Comparison of ENCODE assay signal across 19 cellular contexts in the genomic region with DNA sequence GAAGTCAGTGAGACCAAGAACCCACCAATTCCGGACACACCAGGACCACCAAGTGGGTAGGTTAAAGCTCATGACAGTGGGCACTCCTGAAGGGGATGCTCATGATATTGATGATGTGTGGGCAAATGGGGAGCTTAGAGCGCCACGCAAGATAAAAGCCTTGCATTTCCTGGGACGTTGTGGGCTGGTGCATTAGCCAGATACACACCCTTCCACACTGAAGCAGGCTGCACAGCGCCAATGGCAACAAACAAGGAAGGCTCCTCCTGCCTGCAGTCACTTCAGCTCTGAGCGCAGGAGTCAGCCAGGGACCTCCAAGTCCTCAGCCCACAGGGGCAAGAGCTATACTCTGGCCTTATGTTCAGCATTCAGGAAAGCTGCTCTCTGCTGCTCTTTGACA. TPM values are rescaled to one million over a fixed set of nuclear protein-coding genes. Genes with fewer than 3 reads are reported as not detected.
DNase-seq lines count a peak whose midpoint lies in the region; ATAC-seq, FAIRE-seq and TF ChIP-seq lines count a peak whose summit lies in the region.
"Had no signal": no experiment of that assay in that cellular context is flagged by ENCODE, and none has a peak within 500 bp of the region (broad histone marks: within the 10 kb centered on the region; RNA-seq: fewer than 3 reads in every experiment).

No MANE protein-coding gene starts in this region.

- in situ Hi-C loops in HepG2 (cut with HindIII; ENCODE audit: extremely low pct_ligation_motif_present, low pct_unique_long_range_greater_than_20kb): loop anchor here (5.0 kb wide), 1 partner anchor 51 kb away; no protein-coding TSS in a partner anchor

- no peaks in the 10 kb centered on the region for H4K20me1 ChIP-seq in HepG2 (ENCODE audit: insufficient read depth, low read length)

- no peak overlapping the region for H3K4me3 ChIP-seq in Caco-2 (ENCODE audit: low read depth, low read length)
- H3K4me3 ChIP-seq in HepG2 (replicated peaks in 1 of 3; ENCODE audit: insufficient read depth in 1 of 3, low read depth in 2 of 3, low read length in 3 of 3): no peak overlapping the region
- H3K4me3 ChIP-seq: esophagus muscularis mucosa, ovary had no signal

- BruUV-seq in Caco-2 (replicated peaks; lab: Mats Ljungman, UMichigan): TSS peak; percentile 72
- BruUV-seq in HepG2 (replicated peaks; lab: Mats Ljungman, UMichigan): TSS peak; percentile 81

- H3K36me3 Mint-ChIP-seq in Caco-2 (ENCODE audit: insufficient read depth, unreplicated experiment) (no peaks in the 10 kb centered on the region), brain (peaks cover under 1% of the 10 kb centered on the region)
- H3K36me3 Mint-ChIP-seq: activated naive CD4-positive, alpha-beta T cell treated with anti-CD3 and anti-CD28 coated beads, Interleukin-2, amount 50 U/mL, for 24 hours had no signal

- CTCF ChIA-PET in Caco-2 (lab: Charles Lee): interaction anchor here (0.7 to 4.3 kb wide), 34 partner anchors 9 to 343 kb away, joined by 3 to 117 read pairs (median 4); a partner anchor contains a TSS
- CTCF ChIA-PET in HepG2 (lab: Yijun Ruan, JAX; ENCODE audit: low intra/inter-chr PET ratio, low total read pairs): interaction anchor here (1.3 to 2.1 kb wide), 6 partner anchors 22 to 258 kb away, joined by 7 to 11 read pairs (median 8); no protein-coding TSS in a partner anchor

- no peak overlapping the region for H3K9ac ChIP-seq in HepG2 (ENCODE audit: insufficient read depth, low read depth, low read length)

- H3K4me1 Mint-ChIP-seq in Caco-2 (ENCODE audit: low read depth, unreplicated experiment) (peaks cover 25% of the 10 kb centered on the region), brain (peaks cover 19% of the 10 kb centered on the region)
- H3K4me1 Mint-ChIP-seq: activated naive CD4-positive, alpha-beta T cell treated with anti-CD3 and anti-CD28 coated beads, Interleukin-2, amount 50 U/mL, for 24 hours had no signal

- H3K4me3 Mint-ChIP-seq in Caco-2 (ENCODE audit: unreplicated experiment) (no peak overlapping the region), brain (no peak overlapping the region)
- H3K4me3 Mint-ChIP-seq: activated CD4-positive, alpha-beta T cell treated with anti-CD3 and anti-CD28 coated beads for 36 hours; activated naive CD4-positive, alpha-beta T cell treated with anti-CD3 and anti-CD28 coated beads, Interleukin-2, amount 50 U/mL, for 24 hours; naive B cell had no signal

- DNase-seq in Caco-2: no peak
- no peak for DNase-seq in HepG2 (ENCODE audit: low spot score)
- DNase-seq in middle frontal gyrus (ENCODE audit: extremely low spot score, low spot score): no peak
- no peak for DNase-seq in NCI-H748 treated with DMSO at 0.1 percent for 48 hours (lab: John Stamatoyannopoulos, UW)
- DNase-seq: activated CD4-positive, alpha-beta T cell treated with anti-CD3 and anti-CD28 coated beads for 36 hours; aorta; effector CD8-positive, alpha-beta T cell; KG1; kidney; naive B cell; NCI-H774; stimulated activated CD4-positive, alpha-beta T cell treated with anti-CD3 and anti-CD28 coated beads, Interleukin-15, amount 100 ng/mL, for 24 hours had no signal

- no peak overlapping the region for H3K4me2 ChIP-seq in HepG2 (ENCODE audit: low read depth, low read length)

- H3K27ac ChIP-seq in HepG2 (ENCODE audit: extremely low read length, insufficient read depth, low read length): no peak overlapping the region
- H3K27ac ChIP-seq: esophagus muscularis mucosa had no signal

- TF ChIP-seq EP300 in HepG2 (IDR thresholded peaks at IDR 0.05; ENCODE audit: low read depth in 2 of 2, low read length in 2 of 2) (no peak), HepG2 (CRISPR knock-in tag; IDR thresholded peaks at IDR 0.05; ENCODE audit: borderline replicate concordance) (no peak)

- 60% methylated on average over 1 of the region's 6 CpGs for WGBS in HepG2 (ENCODE audit: low lambda C conversion rate)

- POLR2A ChIA-PET in Caco-2 (lab: Charles Lee): interaction anchor here (1.6 kb wide), 1 partner anchor 20 kb away, joined by 11 read pairs; a partner anchor contains a TSS
- POLR2A ChIA-PET in HepG2 (lab: Yijun Ruan, JAX): interaction anchor here (0.9 to 1.7 kb wide), 5 partner anchors 8 to 137 kb away, joined by 3 to 7 read pairs (median 4); a partner anchor contains a TSS

- no peak for FAIRE-seq in HepG2 (lab: Jason Lieb, UNC)
- FAIRE-seq: GM18507, kidney had no signal

- H3K9me3 Mint-ChIP-seq in Caco-2 (ENCODE audit: unreplicated experiment): no peaks in the 10 kb centered on the region
- no peaks in the 10 kb centered on the region for H3K9me3 Mint-ChIP-seq in brain
- H3K9me3 Mint-ChIP-seq: activated naive CD4-positive, alpha-beta T cell treated with anti-CD3 and anti-CD28 coated beads, Interleukin-2, amount 50 U/mL, for 24 hours; naive B cell had no signal

- no peak for TF ChIP-seq POLR2A in HepG2 (IDR thresholded peaks at IDR 0.05; ENCODE audit: insufficient read depth in 1 of 2, low read depth in 2 of 2, low read length in 2 of 2)

- no peak for TF ChIP-seq RAD21 in HepG2 (CRISPR knock-in tag; IDR thresholded peaks at IDR 0.05)

- H3K9me3 ChIP-seq in Caco-2 (no peaks in the 10 kb centered on the region), HepG2 (ENCODE audit: low read length) (no peaks in the 10 kb centered on the region)
- H3K9me3 ChIP-seq: esophagus muscularis mucosa, ovary had no signal

- H3K79me2 ChIP-seq in HepG2 (ENCODE audit: insufficient read depth, low read length): no peaks in the 10 kb centered on the region

- H3K36me3 ChIP-seq in Caco-2 (ENCODE audit: control insufficient read depth, insufficient read depth, low read length): no peaks in the 10 kb centered on the region; the same call in 1 of the 2 replicates
- H3K36me3 ChIP-seq in HepG2 (replicated peaks in 1 of 2; ENCODE audit: control insufficient read depth in 1 of 2, insufficient read depth in 2 of 2, low read length in 2 of 2): no peaks in the 10 kb centered on the region
- H3K36me3 ChIP-seq: ovary had no signal

- TF ChIP-seq CTCF in Caco-2 (IDR thresholded peaks at IDR 0.05; ENCODE audit: insufficient read depth in 1 of 2, low read depth in 1 of 2, low read length in 1 of 2, severe bottlenecking in 1 of 2, unreplicated experiment in 1 of 2): no peak
- no peak for TF ChIP-seq CTCF in brain (conservative IDR thresholded peaks at IDR 0.05)
- TF ChIP-seq CTCF in HepG2 (CRISPR knock-in tag; IDR thresholded peaks at IDR 0.05): no peak

- ATAC-seq in HG03354 (IDR thresholded peaks at IDR 0.05; ENCODE audit: poor library complexity, severe bottlenecking, unreplicated experiment) (peak; percentile 5), HepG2 (peak; percentile 12; the same call in 2 of the 3 replicates), GM19467 (IDR thresholded peaks at IDR 0.05; ENCODE audit: unreplicated experiment) (no peak)

- H3K27me3 ChIP-seq in Caco-2 (replicated peaks; ENCODE audit: control insufficient read depth, insufficient read depth, low read length) (no peaks in the 10 kb centered on the region), HepG2 (ENCODE audit: control insufficient read depth in 1 of 2, insufficient read depth in 2 of 2, low read length in 2 of 2) (no peaks in the 10 kb centered on the region)
- H3K27me3 ChIP-seq: esophagus muscularis mucosa, ovary had no signal

- H3K27ac Mint-ChIP-seq in Caco-2 (ENCODE audit: unreplicated experiment) (peak overlapping the region; percentile 48), brain (peak overlapping the region in 4 of 5 experiments; percentile 68 to 84 (median 70))
- H3K27ac Mint-ChIP-seq: activated CD4-positive, alpha-beta T cell treated with anti-CD3 and anti-CD28 coated beads for 36 hours; activated naive CD4-positive, alpha-beta T cell treated with anti-CD3 and anti-CD28 coated beads, Interleukin-2, amount 50 U/mL, for 24 hours had no signal

- no peak overlapping the region for H2AFZ ChIP-seq in HepG2 (ENCODE audit: low read length)

- intact Hi-C loops in Caco-2 (cut with micrococcal nuclease; ENCODE audit: unreplicated experiment): loop anchor here (1.0 to 2.0 kb wide), 9 partner anchors 33 to 783 kb away; a partner anchor contains a TSS
- intact Hi-C loops in HepG2 (cut with micrococcal nuclease; ENCODE audit: unreplicated experiment): loop anchor here (1.0 kb wide), 5 partner anchors 23 to 257 kb away; no protein-coding TSS in a partner anchor

- H3K27me3 Mint-ChIP-seq in Caco-2 (ENCODE audit: insufficient read depth, unreplicated experiment) (no peaks in the 10 kb centered on the region), brain (no peaks in the 10 kb centered on the region)
- H3K27me3 Mint-ChIP-seq: activated CD4-positive, alpha-beta T cell treated with anti-CD3 and anti-CD28 coated beads for 36 hours; activated naive CD4-positive, alpha-beta T cell treated with anti-CD3 and anti-CD28 coated beads, Interleukin-2, amount 50 U/mL, for 24 hours; naive B cell had no signal

- peaks cover 25% of the 10 kb centered on the region for H3K4me1 ChIP-seq in Caco-2
- peaks cover 14% of the 10 kb centered on the region for H3K4me1 ChIP-seq in HepG2 (ENCODE audit: insufficient read depth, low read length)

RNA-seq across cellular contexts. Expression of a gene that starts 20.6 kb away (rescaled TPM):
- 15.5 and 20.3 TPM in 2 replicates for total RNA-seq in Caco-2 (2022)
- polyA plus RNA-seq in brain (ENCODE audit: insufficient read depth, low read depth, low replicate concordance): 24.8 TPM
- 14.0 and 14.2 TPM in 2 replicates for total RNA-seq in HepG2 (2016; rRNA removed; fragmentation: Illumina TruSeq; extraction: Trizol)
- 5.2 and 7.3 TPM in 2 replicates for total RNA-seq in HepG2 (2016; cell fraction: cytosol; rRNA removed; fragmentation: Illumina TruSeq; extraction: Trizol; ENCODE audit: low read depth)
- total RNA-seq in HepG2 (2016; cell fraction: insoluble cytoplasmic fraction; rRNA removed; fragmentation: Illumina TruSeq; extraction: Trizol): 14.1 and 16.1 TPM in 2 replicates
- 11.0 and 12.9 TPM in 2 replicates for total RNA-seq in HepG2 (2016; cell fraction: membrane; rRNA removed; fragmentation: Illumina TruSeq; extraction: Trizol)
- total RNA-seq in HepG2 (2016; cell fraction: nucleus; rRNA removed; fragmentation: Illumina TruSeq; extraction: Trizol): 11.0 and 11.8 TPM in 2 replicates
- 10.0 and 11.8 TPM in 2 replicates for polyA plus RNA-seq in HepG2 (2011; rRNA removed)
- polyA plus RNA-seq in HepG2 (2011; cell fraction: cytosol; rRNA removed): 12.9 and 14.2 TPM in 2 replicates
- 12.0 TPM in 2 replicates for polyA plus RNA-seq in HepG2 (2011; cell fraction: nucleus; rRNA removed)
- polyA plus RNA-seq in HepG2 (2012): 8.4 and 10.1 TPM in 2 replicates
- polyA plus RNA-seq in HepG2 (2016; cell fraction: cytosol; fragmentation: Illumina TruSeq; extraction: Trizol; ENCODE audit: low read depth): 4.6 and 6.0 TPM in 2 replicates
- 12.6 and 16.7 TPM in 2 replicates for polyA plus RNA-seq in HepG2 (2016; cell fraction: insoluble cytoplasmic fraction; fragmentation: Illumina TruSeq; extraction: Trizol; ENCODE audit: low read depth)
- 7.0 and 10.1 TPM in 2 replicates for polyA plus RNA-seq in HepG2 (2016; cell fraction: membrane; fragmentation: Illumina TruSeq; extraction: Trizol; ENCODE audit: low read depth)
- 16.2 and 19.0 TPM in 2 replicates for polyA plus RNA-seq in HepG2 (2016; cell fraction: nucleus; fragmentation: Illumina TruSeq; extraction: Trizol; ENCODE audit: insufficient read depth, low read depth)
- 4.5 and 7.8 TPM in 2 replicates for polyA minus RNA-seq in HepG2 (2011; rRNA and poly(A)+ RNA removed; ENCODE audit: low replicate concordance)
- 2.6 and 3.8 TPM in 2 replicates for polyA minus RNA-seq in HepG2 (2011; cell fraction: cytosol; rRNA and poly(A)+ RNA removed)
- 8.1 and 9.7 TPM in 2 replicates for polyA minus RNA-seq in HepG2 (2011; cell fraction: nucleus; rRNA and poly(A)+ RNA removed)

RNA-seq across cellular contexts. Expression of a gene that starts 27.7 kb away (rescaled TPM):
- total RNA-seq in Caco-2 (2022) (11.4 and 13.8 TPM in 2 replicates), HepG2 (2016; rRNA removed; fragmentation: Illumina TruSeq; extraction: Trizol) (1.8 and 4.6 TPM in 2 replicates)
- polyA plus RNA-seq in brain (ENCODE audit: insufficient read depth, low read depth, low replicate concordance) (2.0 TPM), HepG2 (2011; rRNA removed) (3.8 and 7.1 TPM in 2 replicates)
- 0.30 and 0.53 TPM in 2 replicates for total RNA-seq in HepG2 (2016; cell fraction: cytosol; rRNA removed; fragmentation: Illumina TruSeq; extraction: Trizol; ENCODE audit: low read depth)
- 1.9 and 5.8 TPM in 2 replicates for total RNA-seq in HepG2 (2016; cell fraction: insoluble cytoplasmic fraction; rRNA removed; fragmentation: Illumina TruSeq; extraction: Trizol)
- 1.7 TPM in 2 replicates for total RNA-seq in HepG2 (2016; cell fraction: membrane; rRNA removed; fragmentation: Illumina TruSeq; extraction: Trizol)
- 5.8 and 6.3 TPM in 2 replicates for total RNA-seq in HepG2 (2016; cell fraction: nucleus; rRNA removed; fragmentation: Illumina TruSeq; extraction: Trizol)
- polyA plus RNA-seq in HepG2 (2011; cell fraction: cytosol; rRNA removed): 3.3 and 6.2 TPM in 2 replicates
- polyA plus RNA-seq in HepG2 (2011; cell fraction: nucleus; rRNA removed): 9.4 and 27.0 TPM in 2 replicates
- polyA plus RNA-seq in HepG2 (2012): 1.3 and 1.8 TPM in 2 replicates
- polyA plus RNA-seq in HepG2 (2016; cell fraction: cytosol; fragmentation: Illumina TruSeq; extraction: Trizol; ENCODE audit: low read depth): 0.51 and 0.58 TPM in 2 replicates
- 1.9 and 2.2 TPM in 2 replicates for polyA plus RNA-seq in HepG2 (2016; cell fraction: insoluble cytoplasmic fraction; fragmentation: Illumina TruSeq; extraction: Trizol; ENCODE audit: low read depth)
- polyA plus RNA-seq in HepG2 (2016; cell fraction: membrane; fragmentation: Illumina TruSeq; extraction: Trizol; ENCODE audit: low read depth): 0.93 and 1.1 TPM in 2 replicates
- 8.4 and 9.8 TPM in 2 replicates for polyA plus RNA-seq in HepG2 (2016; cell fraction: nucleus; fragmentation: Illumina TruSeq; extraction: Trizol; ENCODE audit: insufficient read depth, low read depth)
- 0.26 and 16.3 TPM in 2 replicates for polyA minus RNA-seq in HepG2 (2011; rRNA and poly(A)+ RNA removed; ENCODE audit: low replicate concordance)
- polyA minus RNA-seq in HepG2 (2011; cell fraction: cytosol; rRNA and poly(A)+ RNA removed): 2.0 and 4.0 TPM in 2 replicates
- polyA minus RNA-seq in HepG2 (2011; cell fraction: nucleus; rRNA and poly(A)+ RNA removed): 2.7 and 5.3 TPM in 2 replicates
